In genomic region chr7:154759989-154760388, GRCh38 we compare ENCODE assay signal across 25 cellular contexts.
"Had no signal": no experiment of that assay in that cellular context is flagged by ENCODE, and none has a peak within 500 bp of the region (broad histone marks: within the 10 kb centered on the region; RNA-seq: fewer than 3 reads in every experiment).

No MANE protein-coding gene starts in this region.

- DNase-seq: IMR-90, Karpas-422, KG1, MG63, NCI-H1092 treated with DMSO at 0.1 percent for 48 hours, NCI-H1436, NCI-H187, NCI-H2029, NCI-H2081 treated with DMSO at 0.1 percent for 48 hours, NCI-H2171, NCI-H226, NCI-H446, NCI-H510A, NCI-H524 treated with DMSO at 0.1 percent for 48 hours, NCI-H69, NCI-H774, PC-3, SHP77 treated with DMSO at 0.1 percent for 48 hours, SJCRH30, SW 1271, T-cell had no signal

- H3K4me3 ChIP-seq: MG63, SJCRH30 had no signal

- H3K9me3 Mint-ChIP-seq: T-cell had no signal

- H3K4me3 Mint-ChIP-seq: T-cell; T-helper 1 cell treated with Interleukin-12 subunit alpha and Interleukin-12 subunit beta and Interleukin-4 antibody, amounts not matched to agents 30 μg/mL and 1 μg/mL, for 36 hours had no signal

- H3K27ac Mint-ChIP-seq: T-cell; T-helper 1 cell treated with Interleukin-12 subunit alpha and Interleukin-12 subunit beta and Interleukin-4 antibody, amounts not matched to agents 30 μg/mL and 1 μg/mL, for 36 hours had no signal

- ATAC-seq: HepG2, Panc1, PC-3, Right ventricle myocardium inferior, T-cell had no signal

- H3K36me3 Mint-ChIP-seq: T-cell had no signal

- H3K36me3 ChIP-seq: MG63, SJCRH30 had no signal

- H3K9me3 ChIP-seq: MG63, SJCRH30 had no signal

- H3K4me1 Mint-ChIP-seq: T-cell had no signal

- H3K4me1 ChIP-seq: SJCRH30 had no signal

- H3K27ac ChIP-seq: SJCRH30 had no signal

- H3K27me3 ChIP-seq: MG63 had no signal
